8 cellular contexts compared by ENCODE assay signal in genomic region chr6:11196511-11197174, GRCh38. TPM values are rescaled to one million over a fixed set of nuclear protein-coding genes. Genes with fewer than 3 reads are reported as not detected.
A peak's percentile ranks its signal among the peaks of the same experiment; 100 is the strongest.
DNase-seq lines count a peak whose midpoint lies in the region; ATAC-seq, FAIRE-seq and TF ChIP-seq lines count a peak whose summit lies in the region.

No MANE protein-coding gene starts in this region.

- no peak overlapping the region for H3K9ac ChIP-seq in BLaER1
- no peak overlapping the region for H3K9ac ChIP-seq in HUES64 (ENCODE audit: low read depth, low read length)
- peak overlapping the region; percentile 29 for H3K9ac ChIP-seq in endothelial cell of umbilical vein (replicated peaks; ENCODE audit: extremely low read depth, insufficient read depth, low read length)

- H3K36me3 ChIP-seq in BLaER1 (peaks cover under 1% of the 10 kb centered on the region; the same call in 1 of the 2 replicates), HUES64 (ENCODE audit: insufficient read depth, low read length) (peaks cover 33% of the 10 kb centered on the region; the same call in 1 of the 2 replicates), endothelial cell of umbilical vein (ENCODE audit: control insufficient read depth in 2 of 2, extremely low read depth in 1 of 2, insufficient read depth in 2 of 2, low read length in 2 of 2) (peaks cover 7 to 12% of the 10 kb centered on the region in 2 experiments), neutrophil (peaks cover 59% of the 10 kb centered on the region), suprapubic skin (peaks cover 12% of the 10 kb centered on the region), PC-9 (ENCODE audit: low read depth) (peaks cover 9% of the 10 kb centered on the region)

- no peaks in the 10 kb centered on the region for H3F3A ChIP-seq in PC-9 (ENCODE audit: insufficient read depth, low read depth)

- no peaks in the 10 kb centered on the region for H3K27me3 ChIP-seq in BLaER1
- no peaks in the 10 kb centered on the region for H3K27me3 ChIP-seq in HUES64 (ENCODE audit: insufficient read depth, low read length)
- no peaks in the 10 kb centered on the region for H3K27me3 ChIP-seq in endothelial cell of umbilical vein (ENCODE audit: control insufficient read depth in 2 of 2, insufficient read depth in 2 of 2, low read length in 2 of 2)
- H3K27me3 ChIP-seq in neutrophil, result no peaks in the 10 kb centered on the region
- H3K27me3 ChIP-seq in suprapubic skin, result no peaks in the 10 kb centered on the region
- H3K27me3 ChIP-seq in PC-9 (ENCODE audit: insufficient read depth, low read depth), result no peaks in the 10 kb centered on the region

- H3K9me3 ChIP-seq in BLaER1 (peaks cover 8% of the 10 kb centered on the region), HUES64 (ENCODE audit: insufficient read depth, low read depth, low read length) (no peaks in the 10 kb centered on the region), endothelial cell of umbilical vein (replicated peaks; ENCODE audit: control insufficient read depth, insufficient read depth, low read length) (no peaks in the 10 kb centered on the region), neutrophil (no peaks in the 10 kb centered on the region), suprapubic skin (no peaks in the 10 kb centered on the region), PC-9 (ENCODE audit: insufficient read depth, low read depth) (no peaks in the 10 kb centered on the region)

- CTCF ChIA-PET in endothelial cell of umbilical vein (lab: Charles Lee) (interaction anchor here (1.1 to 2.8 kb wide), 3 partner anchors 10 to 122 kb away, joined by 3 to 6 read pairs (median 5); no protein-coding TSS in a partner anchor), PC-9 (lab: Charles Lee) (no interaction called here)

- dilution Hi-C loops in endothelial cell of umbilical vein (cut with MboI; ENCODE audit: extremely low pct_ligation_motif_present, low sequenced_read_pairs), result no loop called here

- H3K27ac ChIP-seq in BLaER1 (no peak overlapping the region; the same call in 1 of the 2 replicates), HUES64 (ENCODE audit: low read depth, low read length) (peak overlapping the region; percentile 13), endothelial cell of umbilical vein (ENCODE audit: insufficient read depth, low read depth, low read length) (peak overlapping the region; percentile 37), neutrophil (peak overlapping the region; percentile 24), suprapubic skin (no peak overlapping the region), PC-9 (no peak overlapping the region)

- BruUV-seq in endothelial cell of umbilical vein (replicated peaks; lab: Mats Ljungman, UMichigan), result no TSS peak
- BruUV-seq in PC-9 (replicated peaks; lab: Mats Ljungman, UMichigan), result no TSS peak

- H2AFZ ChIP-seq in endothelial cell of umbilical vein (ENCODE audit: low read depth, low read length), result no peak overlapping the region
- H2AFZ ChIP-seq in PC-9, result no peak overlapping the region

- TF ChIP-seq EP300 in suprapubic skin (IDR thresholded peaks at IDR 0.05), result no peak

- WGBS in HUES64, result 71% methylated on average over 15 of the region's 15 CpGs
- WGBS in suprapubic skin, result 67% methylated on average over 15 of the region's 15 CpGs

- POLR2A ChIA-PET in endothelial cell of umbilical vein (lab: Charles Lee) (no interaction called here), PC-9 (lab: Charles Lee; ENCODE audit: unreplicated experiment) (interaction anchor here (0.7 kb wide), 1 partner anchor 33 kb away, joined by 3 read pairs; no protein-coding TSS in a partner anchor)

- DNase-seq in endothelial cell of umbilical vein (ENCODE audit: low read depth, low spot score) (no peak), suprapubic skin (ENCODE audit: low spot score in 2 of 2) (no peak), DMS79 treated with DMSO at 0.1 percent for 48 hours (lab: John Stamatoyannopoulos, UW) (no peak), PC-9 (no peak)

- H3K9me2 ChIP-seq in PC-9 (ENCODE audit: insufficient read depth), result no peaks in the 10 kb centered on the region

- H3K9me1 ChIP-seq in endothelial cell of umbilical vein (replicated peaks; ENCODE audit: control insufficient read depth, extremely low read depth, insufficient read depth, low read length), result no peaks in the 10 kb centered on the region

- H3K4me3 ChIP-seq in BLaER1, result no peak overlapping the region
- no peak overlapping the region for H3K4me3 ChIP-seq in HUES64 (ENCODE audit: low read length)
- no peak overlapping the region for H3K4me3 ChIP-seq in endothelial cell of umbilical vein (replicated peaks in 1 of 3; ENCODE audit: insufficient read depth in 1 of 3, low read depth in 1 of 3, low read length in 3 of 3)
- H3K4me3 ChIP-seq in neutrophil (ENCODE audit: low read depth in 1 of 2, low read length in 1 of 2), result no peak overlapping the region
- no peak overlapping the region for H3K4me3 ChIP-seq in suprapubic skin
- H3K4me3 ChIP-seq in PC-9, result no peak overlapping the region

- intact Hi-C loops in endothelial cell of umbilical vein (cut with micrococcal nuclease), result no loop called here
- intact Hi-C loops in PC-9 (cut with micrococcal nuclease; ENCODE audit: unreplicated experiment), result no loop called here

- peak; percentile 26 for FAIRE-seq in endothelial cell of umbilical vein (lab: Jason Lieb, UNC)

- H3K4me1 ChIP-seq in BLaER1, result peaks cover 57% of the 10 kb centered on the region
- H3K4me1 ChIP-seq in HUES64 (ENCODE audit: insufficient read depth, low read length), result peaks cover 36% of the 10 kb centered on the region
- H3K4me1 ChIP-seq in endothelial cell of umbilical vein (ENCODE audit: control insufficient read depth, extremely low read depth, insufficient read depth, low read length), result peaks cover 52% of the 10 kb centered on the region
- no peaks in the 10 kb centered on the region for H3K4me1 ChIP-seq in neutrophil (ENCODE audit: control insufficient read depth in 1 of 2, insufficient read depth in 1 of 2, low read depth in 1 of 2, low read length in 1 of 2)
- peaks cover 7% of the 10 kb centered on the region for H3K4me1 ChIP-seq in suprapubic skin
- H3K4me1 ChIP-seq in PC-9 (replicated peaks; ENCODE audit: insufficient read depth), result no peaks in the 10 kb centered on the region

- peak overlapping the region; percentile 71 for H3K4me2 ChIP-seq in BLaER1
- no peak overlapping the region for H3K4me2 ChIP-seq in endothelial cell of umbilical vein (ENCODE audit: insufficient read depth, low read length)
- no peak overlapping the region for H3K4me2 ChIP-seq in PC-9

- no peak for ATAC-seq in HG03025 (IDR thresholded peaks at IDR 0.05; ENCODE audit: low FRiP score, unreplicated experiment)

- H4K20me1 ChIP-seq in BLaER1, result no peaks in the 10 kb centered on the region
- H4K20me1 ChIP-seq in endothelial cell of umbilical vein (replicated peaks; ENCODE audit: control insufficient read depth, extremely low read depth, insufficient read depth, low read length), result no peaks in the 10 kb centered on the region
- no peaks in the 10 kb centered on the region for H4K20me1 ChIP-seq in PC-9 (ENCODE audit: insufficient read depth)

- TF ChIP-seq POLR2A in endothelial cell of umbilical vein (IDR thresholded peaks at IDR 0.05; ENCODE audit: low read depth, low read length), result peak; percentile 7
- no peak for TF ChIP-seq POLR2A in suprapubic skin (IDR thresholded peaks at IDR 0.05)

- TF ChIP-seq CTCF in endothelial cell of umbilical vein (IDR thresholded peaks at IDR 0.05; ENCODE audit: extremely low read depth in 1 of 2, insufficient read depth in 1 of 2, low read depth in 1 of 2, low read length in 2 of 2) (no peak), neutrophil (IDR thresholded peaks at IDR 0.05) (no peak), suprapubic skin (IDR thresholded peaks at IDR 0.05) (no peak), PC-9 (conservative IDR thresholded peaks at IDR 0.05) (no peak)

- H3K79me2 ChIP-seq in endothelial cell of umbilical vein (ENCODE audit: control insufficient read depth, insufficient read depth, low read length), result peaks cover 16% of the 10 kb centered on the region
- peaks cover 13% of the 10 kb centered on the region; the same call in 1 of the 2 replicates for H3K79me2 ChIP-seq in PC-9 (ENCODE audit: low read depth)

TF ChIP-seq in endothelial cell of umbilical vein, 7 proteins besides CTCF, POLR2A, EP300 and RAD21:
- TF ChIP-seq MYC (IDR thresholded peaks at IDR 0.05; ENCODE audit: low read depth, low read length), result no peak
- no peak for TF ChIP-seq EZH2 (IDR thresholded peaks at IDR 0.05; ENCODE audit: borderline replicate concordance, low read depth, low read length, severe bottlenecking)
- TF ChIP-seq JUN (IDR thresholded peaks at IDR 0.05; ENCODE audit: borderline replicate concordance, insufficient read depth, insufficient read length, low read depth), result no peak
- TF ChIP-seq FOS (IDR thresholded peaks at IDR 0.05; ENCODE audit: borderline replicate concordance, insufficient read depth, low read length), result no peak
- no peak for TF ChIP-seq GATA2 (IDR thresholded peaks at IDR 0.05; ENCODE audit: insufficient read depth, insufficient read length, low read depth, low read length)
- TF ChIP-seq MAX (IDR thresholded peaks at IDR 0.05; ENCODE audit: insufficient read depth, insufficient read length), result no peak
- TF ChIP-seq POLR2AphosphoS5 (IDR thresholded peaks at IDR 0.05; ENCODE audit: insufficient read depth, low read depth, low read length), result no peak

RNA-seq across cellular contexts. Expression of gene NEDD9, which starts 35.8 kb away (rescaled TPM):
- 6.4 TPM for polyA plus RNA-seq in HUES64 (2013, experiment 1 of 2)
- 9.9 TPM for polyA plus RNA-seq in HUES64 (2013, experiment 2 of 2)
- total RNA-seq in endothelial cell of umbilical vein (55.2 and 73.0 TPM in 2 replicates), suprapubic skin (10 to 100 TPM; 18.3 to 29.8 (median 22.4) TPM), PC-9 (2021) (35.8 and 57.5 TPM in 2 replicates)
- polyA plus RNA-seq in endothelial cell of umbilical vein, result 61.0 and 69.8 TPM in 2 replicates
- polyA plus RNA-seq in endothelial cell of umbilical vein (2011; cell fraction: cytosol; rRNA removed), result 50.2 and 54.6 TPM in 2 replicates
- polyA plus RNA-seq in endothelial cell of umbilical vein (2011; cell fraction: nucleus; rRNA removed), result 129 and 134 TPM in 2 replicates
- polyA plus RNA-seq in endothelial cell of umbilical vein (2012), result 41.1 and 43.9 TPM in 2 replicates
- polyA minus RNA-seq in endothelial cell of umbilical vein, result 132 and 144 TPM in 2 replicates
- 3.8 TPM for polyA minus RNA-seq in endothelial cell of umbilical vein (2011; cell fraction: cytosol; rRNA and poly(A)+ RNA removed)
- 133 and 155 TPM in 2 replicates for polyA minus RNA-seq in endothelial cell of umbilical vein (2011; cell fraction: nucleus; rRNA and poly(A)+ RNA removed)

Comparison
In these comparisons a context has a peak if more than half of its experiments do, and no peak if none do; other contexts are left out.
1. H3K27ac ChIP-seq: peak in HUES64 (single experiment), endothelial cell of umbilical vein (single experiment) and neutrophil (single experiment); none in BLaER1 (single experiment), suprapubic skin (single experiment) and PC-9 (single experiment).